Comparison of ENCODE assay signal across 1 cellular context in the genomic region with DNA sequence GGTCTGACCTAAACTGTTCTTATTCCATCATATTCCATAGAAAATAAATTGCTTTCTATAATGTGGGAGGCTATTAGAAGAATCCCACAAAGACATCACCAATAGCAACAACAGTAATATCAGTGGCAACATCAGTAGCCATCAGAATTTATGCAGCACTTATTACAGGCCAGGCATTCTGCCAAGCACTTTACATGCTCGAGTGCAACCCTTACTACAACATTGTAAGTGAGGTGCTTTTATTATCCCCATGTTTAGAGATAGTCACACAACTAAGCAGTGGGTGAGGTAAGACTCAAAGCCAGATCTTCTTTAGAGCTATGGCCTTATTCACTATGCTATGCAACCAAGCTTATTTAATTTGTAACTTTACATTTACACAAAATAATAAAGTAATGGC.
TF ChIP-seq lines count a peak whose summit lies in the region.

No MANE protein-coding gene starts in this region.

TF ChIP-seq in GM23338, 12 proteins besides CTCF, POLR2A, EP300 and RAD21 (continued from another document):
- TF ChIP-seq, protein P1, sequence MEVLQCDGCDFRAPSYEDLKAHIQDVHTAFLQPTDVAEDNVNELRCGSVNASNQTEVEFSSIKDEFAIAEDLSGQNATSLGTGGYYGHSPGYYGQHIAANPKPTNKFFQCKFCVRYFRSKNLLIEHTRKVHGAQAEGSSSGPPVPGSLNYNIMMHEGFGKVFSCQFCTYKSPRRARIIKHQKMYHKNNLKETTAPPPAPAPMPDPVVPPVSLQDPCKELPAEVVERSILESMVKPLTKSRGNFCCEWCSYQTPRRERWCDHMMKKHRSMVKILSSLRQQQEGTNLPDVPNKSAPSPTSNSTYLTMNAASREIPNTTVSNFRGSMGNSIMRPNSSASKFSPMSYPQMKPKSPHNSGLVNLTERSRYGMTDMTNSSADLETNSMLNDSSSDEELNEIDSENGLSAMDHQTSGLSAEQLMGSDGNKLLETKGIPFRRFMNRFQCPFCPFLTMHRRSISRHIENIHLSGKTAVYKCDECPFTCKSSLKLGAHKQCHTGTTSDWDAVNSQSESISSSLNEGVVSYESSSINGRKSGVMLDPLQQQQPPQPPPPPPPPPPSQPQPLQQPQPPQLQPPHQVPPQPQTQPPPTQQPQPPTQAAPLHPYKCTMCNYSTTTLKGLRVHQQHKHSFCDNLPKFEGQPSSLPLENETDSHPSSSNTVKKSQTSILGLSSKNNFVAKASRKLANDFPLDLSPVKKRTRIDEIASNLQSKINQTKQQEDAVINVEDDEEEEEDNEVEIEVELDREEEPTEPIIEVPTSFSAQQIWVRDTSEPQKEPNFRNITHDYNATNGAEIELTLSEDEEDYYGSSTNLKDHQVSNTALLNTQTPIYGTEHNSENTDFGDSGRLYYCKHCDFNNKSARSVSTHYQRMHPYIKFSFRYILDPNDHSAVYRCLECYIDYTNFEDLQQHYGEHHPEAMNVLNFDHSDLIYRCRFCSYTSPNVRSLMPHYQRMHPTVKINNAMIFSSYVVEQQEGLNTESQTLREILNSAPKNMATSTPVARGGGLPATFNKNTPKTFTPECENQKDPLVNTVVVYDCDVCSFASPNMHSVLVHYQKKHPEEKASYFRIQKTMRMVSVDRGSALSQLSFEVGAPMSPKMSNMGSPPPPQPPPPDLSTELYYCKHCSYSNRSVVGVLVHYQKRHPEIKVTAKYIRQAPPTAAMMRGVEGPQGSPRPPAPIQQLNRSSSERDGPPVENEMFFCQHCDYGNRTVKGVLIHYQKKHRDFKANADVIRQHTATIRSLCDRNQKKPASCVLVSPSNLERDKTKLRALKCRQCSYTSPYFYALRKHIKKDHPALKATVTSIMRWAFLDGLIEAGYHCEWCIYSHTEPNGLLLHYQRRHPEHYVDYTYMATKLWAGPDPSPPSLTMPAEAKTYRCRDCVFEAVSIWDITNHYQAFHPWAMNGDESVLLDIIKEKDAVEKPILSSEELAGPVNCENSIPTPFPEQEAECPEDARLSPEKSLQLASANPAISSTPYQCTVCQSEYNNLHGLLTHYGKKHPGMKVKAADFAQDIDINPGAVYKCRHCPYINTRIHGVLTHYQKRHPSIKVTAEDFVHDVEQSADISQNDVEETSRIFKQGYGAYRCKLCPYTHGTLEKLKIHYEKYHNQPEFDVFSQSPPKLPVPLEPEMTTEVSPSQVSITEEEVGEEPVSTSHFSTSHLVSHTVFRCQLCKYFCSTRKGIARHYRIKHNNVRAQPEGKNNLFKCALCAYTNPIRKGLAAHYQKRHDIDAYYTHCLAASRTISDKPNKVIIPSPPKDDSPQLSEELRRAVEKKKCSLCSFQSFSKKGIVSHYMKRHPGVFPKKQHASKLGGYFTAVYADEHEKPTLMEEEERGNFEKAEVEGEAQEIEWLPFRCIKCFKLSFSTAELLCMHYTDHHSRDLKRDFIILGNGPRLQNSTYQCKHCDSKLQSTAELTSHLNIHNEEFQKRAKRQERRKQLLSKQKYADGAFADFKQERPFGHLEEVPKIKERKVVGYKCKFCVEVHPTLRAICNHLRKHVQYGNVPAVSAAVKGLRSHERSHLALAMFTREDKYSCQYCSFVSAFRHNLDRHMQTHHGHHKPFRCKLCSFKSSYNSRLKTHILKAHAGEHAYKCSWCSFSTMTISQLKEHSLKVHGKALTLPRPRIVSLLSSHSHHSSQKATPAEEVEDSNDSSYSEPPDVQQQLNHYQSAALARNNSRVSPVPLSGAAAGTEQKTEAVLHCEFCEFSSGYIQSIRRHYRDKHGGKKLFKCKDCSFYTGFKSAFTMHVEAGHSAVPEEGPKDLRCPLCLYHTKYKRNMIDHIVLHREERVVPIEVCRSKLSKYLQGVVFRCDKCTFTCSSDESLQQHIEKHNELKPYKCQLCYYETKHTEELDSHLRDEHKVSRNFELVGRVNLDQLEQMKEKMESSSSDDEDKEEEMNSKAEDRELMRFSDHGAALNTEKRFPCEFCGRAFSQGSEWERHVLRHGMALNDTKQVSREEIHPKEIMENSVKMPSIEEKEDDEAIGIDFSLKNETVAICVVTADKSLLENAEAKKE (CRISPR knock-in tag; IDR thresholded peaks at IDR 0.05) = no peak
- TF ChIP-seq ZNF114 (CRISPR knock-in tag; IDR thresholded peaks at IDR 0.05) = no peak
- TF ChIP-seq POLR2AphosphoS5 (IDR thresholded peaks at IDR 0.05; ENCODE audit: low read depth) = no peak
- TF ChIP-seq NANOG (IDR thresholded peaks at IDR 0.05; ENCODE audit: borderline replicate concordance) = no peak
- TF ChIP-seq CREB1 (CRISPR knock-in tag; IDR thresholded peaks at IDR 0.05; ENCODE audit: low read depth) = no peak
- no peak for TF ChIP-seq EZH2 (IDR thresholded peaks at IDR 0.05; ENCODE audit: low read depth, unreplicated experiment)
- no peak for TF ChIP-seq EZH2phosphoT487 (IDR thresholded peaks at IDR 0.05; ENCODE audit: unreplicated experiment)
- TF ChIP-seq, protein P2, sequence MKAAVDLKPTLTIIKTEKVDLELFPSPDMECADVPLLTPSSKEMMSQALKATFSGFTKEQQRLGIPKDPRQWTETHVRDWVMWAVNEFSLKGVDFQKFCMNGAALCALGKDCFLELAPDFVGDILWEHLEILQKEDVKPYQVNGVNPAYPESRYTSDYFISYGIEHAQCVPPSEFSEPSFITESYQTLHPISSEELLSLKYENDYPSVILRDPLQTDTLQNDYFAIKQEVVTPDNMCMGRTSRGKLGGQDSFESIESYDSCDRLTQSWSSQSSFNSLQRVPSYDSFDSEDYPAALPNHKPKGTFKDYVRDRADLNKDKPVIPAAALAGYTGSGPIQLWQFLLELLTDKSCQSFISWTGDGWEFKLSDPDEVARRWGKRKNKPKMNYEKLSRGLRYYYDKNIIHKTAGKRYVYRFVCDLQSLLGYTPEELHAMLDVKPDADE (IDR thresholded peaks at IDR 0.05) = no peak
TF ChIP-seq in GM23338: peak in this region for 0.
